8 cellular contexts compared by ENCODE assay signal in the genomic region with DNA sequence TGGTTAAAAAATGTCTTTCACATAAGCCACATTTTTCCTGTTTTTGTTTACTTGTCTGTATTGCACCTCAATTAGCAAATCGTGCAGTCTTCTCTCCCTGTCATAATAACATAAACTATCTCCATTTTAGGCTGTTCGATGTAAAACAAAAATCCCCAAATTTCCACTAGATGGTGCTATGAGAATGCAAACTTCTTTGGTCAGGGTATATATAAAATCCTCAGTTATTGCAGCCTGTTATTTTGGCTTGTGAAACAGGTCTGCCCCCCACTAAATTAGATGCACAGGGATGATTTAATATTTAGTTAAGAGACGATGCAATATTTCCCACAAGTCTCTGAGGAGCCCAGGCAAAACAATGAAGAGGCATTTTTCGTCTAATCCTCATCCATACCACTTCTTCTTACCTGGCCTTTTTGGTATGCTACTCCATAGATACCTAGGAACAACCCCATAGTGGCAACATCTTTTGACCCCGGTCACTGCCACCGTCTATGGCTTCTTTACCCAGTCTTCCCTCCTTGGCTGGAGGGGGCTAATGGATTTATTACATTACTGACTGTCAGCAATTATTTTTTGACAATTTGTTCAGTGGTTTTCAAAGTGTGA.
A peak's percentile ranks its signal among the peaks of the same experiment; 100 is the strongest.
DNase-seq lines count a peak whose midpoint lies in the region; ATAC-seq, FAIRE-seq and TF ChIP-seq lines count a peak whose summit lies in the region.

No MANE protein-coding gene starts in this region.

- DNase-seq in AG08395 (ENCODE audit: low spot score) (peak; percentile 57), GM12892 (ENCODE audit: insufficient read length) (no peak), NCI-H128 (lab: John Stamatoyannopoulos, UW; ENCODE audit: unreplicated experiment) (peak; percentile 17), SKM-1 treated with dmso at 0.1 percent for 144 hours (lab: John Stamatoyannopoulos, UW; ENCODE audit: unreplicated experiment) (peak; percentile 22), fibroblast of the conjunctiva (ENCODE audit: low read depth) (peak; percentile 47), pons (ENCODE audit: low spot score) (peak; percentile 76)
- no peak for DNase-seq in activated naive CD4-positive, alpha-beta T cell (lab: John Stamatoyannopoulos, UW)

- no peak for TF ChIP-seq POLR2A in GM12892 (IDR thresholded peaks at IDR 0.05; ENCODE audit: low read depth, low read length)

- ATAC-seq in HG02642 (IDR thresholded peaks at IDR 0.05; ENCODE audit: poor library complexity, unreplicated experiment) = peak; percentile 72

- FAIRE-seq in GM12892 (lab: Jason Lieb, UNC) = peak; percentile 69

Comparison
In these comparisons a context has a peak if more than half of its experiments do, and no peak if none do; other contexts are left out.
1. DNase-seq: peak in AG08395 (single experiment), NCI-H128 (single experiment), SKM-1 treated with dmso at 0.1 percent for 144 hours (single experiment), fibroblast of the conjunctiva (single experiment) and pons (single experiment); none in GM12892 (single experiment) and activated naive CD4-positive, alpha-beta T cell (0 of 4).